19 cellular contexts compared by ENCODE assay signal in genomic region chr3:44883213-44883955, GRCh38. TPM values are rescaled to one million over a fixed set of nuclear protein-coding genes. Genes with fewer than 3 reads are reported as not detected.
DNase-seq lines count a peak whose midpoint lies in the region; ATAC-seq, FAIRE-seq and TF ChIP-seq lines count a peak whose summit lies in the region.
"Had no signal": no experiment of that assay in that cellular context is flagged by ENCODE, and none has a peak within 500 bp of the region (broad histone marks: within the 10 kb centered on the region; RNA-seq: fewer than 3 reads in every experiment).

No MANE protein-coding gene starts in this region.

- H3K9me3 ChIP-seq in A673 (ENCODE audit: low read depth, low read length, poor library complexity, severe bottlenecking): no peaks in the 10 kb centered on the region
- no peaks in the 10 kb centered on the region for H3K9me3 ChIP-seq in fibroblast of lung (ENCODE audit: control insufficient read depth, insufficient read depth, low read depth, low read length)
- peaks cover 0 to 3% of the 10 kb centered on the region in 2 donors for H3K9me3 ChIP-seq in kidney (ENCODE audit: control insufficient read depth in 1 of 2, low read length in 2 of 2)
- H3K9me3 ChIP-seq: gastrocnemius medialis had no signal

- peak overlapping the region; percentile 60 for H3K4me3 Mint-ChIP-seq in HFFc6
- no peak overlapping the region for H3K4me3 Mint-ChIP-seq in WTC11
- H3K4me3 Mint-ChIP-seq: mesothelial cell of epicardium had no signal

- H3K4me2 ChIP-seq in fibroblast of lung (ENCODE audit: extremely low read depth, insufficient read depth, low read length): peak overlapping the region; percentile 48

- H3K36me3 ChIP-seq in A673 (ENCODE audit: insufficient read depth, low read length, poor library complexity, severe bottlenecking) (no peaks in the 10 kb centered on the region), fibroblast of lung (ENCODE audit: control insufficient read depth, insufficient read depth, low read length) (no peaks in the 10 kb centered on the region), kidney (ENCODE audit: control insufficient read depth in 1 of 2, insufficient read depth in 2 of 2, low read length in 2 of 2) (no peaks in the 10 kb centered on the region)
- H3K36me3 ChIP-seq: gastrocnemius medialis had no signal

- H3K4me1 Mint-ChIP-seq in HFFc6 (ENCODE audit: low read depth) (peaks cover 43% of the 10 kb centered on the region), WTC11 (peaks cover 26% of the 10 kb centered on the region)

- CTCF ChIA-PET in A673 (lab: Charles Lee) (no interaction called here), WTC11 (lab: Charles Lee) (no interaction called here)

- H3K27me3 ChIP-seq in A673 (replicated peaks; ENCODE audit: insufficient read depth, low read depth, low read length, poor library complexity): no peaks in the 10 kb centered on the region
- H3K27me3 ChIP-seq in fibroblast of lung (ENCODE audit: control insufficient read depth, insufficient read depth, low read length): no peaks in the 10 kb centered on the region

- H3K27me3 Mint-ChIP-seq in HFFc6 (ENCODE audit: insufficient read depth) (peaks cover 4% of the 10 kb centered on the region; the same call in 1 of the 2 replicates), WTC11 (ENCODE audit: low read depth) (no peaks in the 10 kb centered on the region; the same call in 1 of the 2 replicates)

- no peak overlapping the region for H2AFZ ChIP-seq in fibroblast of lung (ENCODE audit: low read length)

- H4K20me1 ChIP-seq in fibroblast of lung (ENCODE audit: control insufficient read depth, extremely low read depth, insufficient read depth, low read length): no peaks in the 10 kb centered on the region

- POLR2A ChIA-PET in A673 (lab: Charles Lee; ENCODE audit: low non-redundant PET): no interaction called here
- POLR2A ChIA-PET in WTC11 (lab: Charles Lee): no interaction called here

- H3K27ac Mint-ChIP-seq in HFFc6 (peak overlapping the region; percentile 88), WTC11 (no peak overlapping the region)

- no peak for FAIRE-seq in kidney (lab: Jason Lieb, UNC)
- FAIRE-seq: D721Med, small intestine had no signal

- H3K9me3 Mint-ChIP-seq in HFFc6 (no peaks in the 10 kb centered on the region), WTC11 (peaks cover 14% of the 10 kb centered on the region; the same call in 1 of the 2 replicates)
- H3K9me3 Mint-ChIP-seq: mesothelial cell of epicardium had no signal

- peaks cover 4% of the 10 kb centered on the region; the same call in 1 of the 2 replicates for H3K36me3 Mint-ChIP-seq in HFFc6 (ENCODE audit: low read depth)
- H3K36me3 Mint-ChIP-seq in WTC11: no peaks in the 10 kb centered on the region
- H3K36me3 Mint-ChIP-seq: mesothelial cell of epicardium had no signal

- H3K4me1 ChIP-seq in A673 (ENCODE audit: insufficient read depth, low read length, poor library complexity, severe bottlenecking): no peaks in the 10 kb centered on the region
- H3K4me1 ChIP-seq in fibroblast of lung (ENCODE audit: control insufficient read depth, extremely low read depth, insufficient read depth, low read length): peaks cover 28% of the 10 kb centered on the region
- H3K4me1 ChIP-seq in kidney (ENCODE audit: control insufficient read depth in 1 of 2, insufficient read depth in 1 of 2, low read depth in 1 of 2, low read length in 2 of 2): no peaks in the 10 kb centered on the region
- H3K4me1 ChIP-seq: gastrocnemius medialis had no signal

- H3K9ac ChIP-seq in fibroblast of lung (ENCODE audit: insufficient read depth, low read length) (no peak overlapping the region), kidney (ENCODE audit: low read length in 2 of 2) (no peak overlapping the region)

- ATAC-seq in WTC11 (peak; percentile 55; the same call in 1 of the 2 replicates), HG03439 (IDR thresholded peaks at IDR 0.05; ENCODE audit: unreplicated experiment) (no peak)
- ATAC-seq: gastrocnemius medialis had no signal

- no TSS peak for BruUV-seq in A673 (replicated peaks; lab: Mats Ljungman, UMichigan)

- H3K27ac ChIP-seq in A673 (ENCODE audit: low read depth, low read length, poor library complexity, severe bottlenecking) (peak overlapping the region; percentile 16), fibroblast of lung (ENCODE audit: insufficient read depth, low read length) (peak overlapping the region; percentile 69), kidney (ENCODE audit: low read depth in 2 of 2, low read length in 2 of 2) (no peak overlapping the region)
- H3K27ac ChIP-seq: dorsolateral prefrontal cortex, gastrocnemius medialis had no signal

- H3K79me2 ChIP-seq in fibroblast of lung (ENCODE audit: control insufficient read depth, insufficient read depth, low read length): no peaks in the 10 kb centered on the region

- intact Hi-C loops in A673 (cut with micrococcal nuclease; ENCODE audit: unreplicated experiment): no loop called here
- intact Hi-C loops in kidney (cut with DNase I): no loop called here

- DNase-seq in A673 (ENCODE audit: low spot score) (no peak), HFFc6 (no peak), WTC11 (ENCODE audit: low spot score) (no peak), fibroblast of lung (ENCODE audit: low read depth in 2 of 2) (no peak), NCI-H2081 treated with DMSO at 0.1 percent for 48 hours (lab: John Stamatoyannopoulos, UW) (no peak), kidney (no peak)
- no peak for DNase-seq in stimulated activated CD4-positive, alpha-beta T cell treated with anti-CD3 and anti-CD28 coated beads, Interleukin-12 subunit alpha, Interleukin-12 subunit beta, amount 100 ng/mL, for 4 hours
- DNase-seq: activated CD4-positive, alpha-beta T cell treated with anti-CD3 and anti-CD28 coated beads, Interleukin-2, amount 50 U/mL, for 48 hours; dorsolateral prefrontal cortex; gastrocnemius medialis; H7; NCI-H2029; NCI-H774; SHP77 treated with DMSO at 0.1 percent for 48 hours; small intestine had no signal

- H3K4me3 ChIP-seq in A673 (ENCODE audit: low read depth, low read length, poor library complexity, severe bottlenecking) (no peak overlapping the region), fibroblast of lung (replicated peaks in 1 of 4; ENCODE audit: control extremely low read depth in 1 of 4, insufficient read depth in 1 of 4, low read depth in 3 of 4, low read length in 4 of 4) (no peak overlapping the region), kidney (ENCODE audit: low read length in 2 of 2) (no peak overlapping the region)
- H3K4me3 ChIP-seq: dorsolateral prefrontal cortex, gastrocnemius medialis had no signal

- TF ChIP-seq CTCF in A673 (conservative IDR thresholded peaks at IDR 0.05; ENCODE audit: low read depth, low read length): no peak
- peak; percentile 13; the same call in 1 of the 2 replicates for TF ChIP-seq CTCF in HFFc6 (IDR thresholded peaks at IDR 0.05)
- no peak for TF ChIP-seq CTCF in WTC11 (IDR thresholded peaks at IDR 0.05)
- TF ChIP-seq CTCF in fibroblast of lung (conservative IDR thresholded peaks at IDR 0.05 in 1 of 2, IDR thresholded peaks at IDR 0.05 in 1 of 2; ENCODE audit: low read depth in 1 of 2, low read length in 2 of 2): no peak
- TF ChIP-seq CTCF in kidney (IDR thresholded peaks at IDR 0.05; ENCODE audit: borderline replicate concordance, extremely low read depth, insufficient read depth): no peak

TF ChIP-seq in WTC11, 78 proteins besides CTCF, POLR2A, EP300 and RAD21:
- TF ChIP-seq ZNF416 (CRISPR knock-in tag; IDR thresholded peaks at IDR 0.05): no peak
- no peak for TF ChIP-seq IRF1 (CRISPR knock-in tag; IDR thresholded peaks at IDR 0.05)
- TF ChIP-seq GRHL2 (CRISPR knock-in tag; IDR thresholded peaks at IDR 0.05; ENCODE audit: insufficient replicate concordance, severe bottlenecking): no peak

RNA-seq across cellular contexts. Expression of gene TGM4, which starts 9.0 kb away (rescaled TPM):
- total RNA-seq in A673 (2021): 0.09 TPM in 1 of 2 replicates, not detected in the other
- not detected for total RNA-seq in HFFc6 (2021; fragmentation: NEBNext Ultra II Directional; extraction: Animal tissue kit (Norgen Biotek cat#: 25700))
- not detected in 3 replicates for total RNA-seq in WTC11 (2021)
- not detected in 2 replicates for total RNA-seq in fibroblast of lung
- 0.02 TPM in 1 of 2 replicates, not detected in the other for polyA plus RNA-seq in fibroblast of lung
- polyA plus RNA-seq in fibroblast of lung (2012): not detected in 2 replicates
- polyA minus RNA-seq in fibroblast of lung (ENCODE audit: low replicate concordance): not detected in 2 replicates
- not detected for total RNA-seq in kidney
- polyA plus RNA-seq in kidney (ENCODE audit: insufficient read depth, low read depth, low replicate concordance): not detected
- total RNA-seq: gastrocnemius medialis, H7, omental fat pad had no signal
- polyA plus RNA-seq: small intestine had no signal

RNA-seq across cellular contexts. Expression of gene TMEM42, which starts 21.7 kb away (rescaled TPM):
- total RNA-seq in A673 (2021) (6.5 and 8.8 TPM in 2 replicates), WTC11 (2021) (15.0 to 20.1 TPM (median 16.6 TPM) in 3 replicates), fibroblast of lung (17.2 and 25.3 TPM in 2 replicates), kidney (17.7 TPM)
- 10 to 100 TPM; 13.9 to 19.9 (median 16.7) TPM for total RNA-seq in HFFc6 (2021; fragmentation: NEBNext Ultra II Directional; extraction: Animal tissue kit (Norgen Biotek cat#: 25700))
- polyA plus RNA-seq in fibroblast of lung (20.2 and 23.4 TPM in 2 replicates), kidney (ENCODE audit: insufficient read depth, low read depth, low replicate concordance) (33.6 TPM)
- polyA plus RNA-seq in fibroblast of lung (2012): 16.8 and 17.1 TPM in 2 replicates
- polyA minus RNA-seq in fibroblast of lung (ENCODE audit: low replicate concordance): 9.0 and 16.2 TPM in 2 replicates

Comparison
In these comparisons a context has a peak if more than half of its experiments do, and no peak if none do; other contexts are left out.
1. H3K27ac ChIP-seq: peak in A673 (single experiment) and fibroblast of lung (single experiment); none in kidney (0 of 2).